8 cellular contexts compared by ENCODE assay signal in genomic region chr3:100737334-100737733, GRCh38. TPM values are rescaled to one million over a fixed set of nuclear protein-coding genes. Genes with fewer than 3 reads are reported as not detected.
DNase-seq lines count a peak whose midpoint lies in the region; ATAC-seq and TF ChIP-seq lines count a peak whose summit lies in the region.

No MANE protein-coding gene starts in this region.

- no peaks in the 10 kb centered on the region for H3K9me1 ChIP-seq in IMR-90 (ENCODE audit: insufficient read depth, low read length)

- H3K4me3 ChIP-seq in IMR-90 (ENCODE audit: insufficient read depth, low read depth, low read length) = no peak overlapping the region
- H3K4me3 ChIP-seq in cardiac fibroblast (replicated peaks in 1 of 2; ENCODE audit: low read depth in 2 of 2, low read length in 2 of 2) = no peak overlapping the region

- no peak overlapping the region for H3K18ac ChIP-seq in IMR-90 (ENCODE audit: low read depth, low read length)

- no peaks in the 10 kb centered on the region for H3K4me1 Mint-ChIP-seq in neural crest cell

- no peak overlapping the region for H2AK5ac ChIP-seq in IMR-90 (ENCODE audit: low read depth, low read length)

- H3K27me3 ChIP-seq in IMR-90 (ENCODE audit: control insufficient read depth, insufficient read depth, low read length) = no peaks in the 10 kb centered on the region

- BruUV-seq in IMR-90 (replicated peaks; lab: Mats Ljungman, UMichigan) = no TSS peak

- H2AK9ac ChIP-seq in IMR-90 (replicated peaks; ENCODE audit: low read depth, low read length, poor library complexity) = no peak overlapping the region

- H3K27ac Mint-ChIP-seq in neural crest cell (ENCODE audit: unreplicated experiment) = no peak overlapping the region

- no CpG with 5 or more reads among the region's 2 CpGs for WGBS in IMR-90 (ENCODE audit: extremely low coverage in 2 of 2, insufficient read length in 1 of 2), 2 experiments

- no peak overlapping the region for H4K5ac ChIP-seq in IMR-90 (ENCODE audit: low read depth, low read length)

- TF ChIP-seq RAD21 in IMR-90 (IDR thresholded peaks at IDR 0.05; ENCODE audit: low read length) = peak; percentile 44

- peaks cover 30% of the 10 kb centered on the region for H4K20me1 ChIP-seq in IMR-90 (ENCODE audit: insufficient read depth, low read length)

- no peaks in the 10 kb centered on the region for H3K9me3 ChIP-seq in IMR-90 (ENCODE audit: control insufficient read depth, insufficient read depth, low read length)

- ATAC-seq in IMR-90 (ENCODE audit: low read depth) (no peak; the same call in 1 of the 2 replicates), HG03520 (IDR thresholded peaks at IDR 0.05; ENCODE audit: unreplicated experiment) (no peak), HG02588 (IDR thresholded peaks at IDR 0.05; ENCODE audit: unreplicated experiment) (no peak), GM19351 (IDR thresholded peaks at IDR 0.05; ENCODE audit: unreplicated experiment) (no peak), HG02642 (IDR thresholded peaks at IDR 0.05; ENCODE audit: poor library complexity, unreplicated experiment) (no peak)

- in situ Hi-C loops in IMR-90 (cut with MboI; ENCODE audit: low sequenced_read_pairs) = loop anchor here (10.0 to 25.0 kb wide), 2 partner anchors 467 to 900 kb away; no protein-coding TSS in a partner anchor

- no peak overlapping the region for H3K14ac ChIP-seq in IMR-90 (replicated peaks; ENCODE audit: low read depth, low read length)

- H4K8ac ChIP-seq in IMR-90 (ENCODE audit: low read depth in 2 of 2, low read length in 2 of 2) = no peak overlapping the region

- POLR2A ChIA-PET in IMR-90 (lab: Charles Lee; ENCODE audit: unreplicated experiment) = no interaction called here

- 0 out of 2 replicates have a peak, but pooled peaks cover 1% of the 10 kb centered on the region for H3K4me1 ChIP-seq in IMR-90 (ENCODE audit: control insufficient read depth, insufficient read depth, low read length)

- no peak overlapping the region for H4K91ac ChIP-seq in IMR-90 (ENCODE audit: insufficient read depth, low read depth, low read length)

- peak; percentile 39 for TF ChIP-seq CTCF in IMR-90 (conservative IDR thresholded peaks at IDR 0.05; ENCODE audit: low read depth, low read length)
- peak; percentile 25 for TF ChIP-seq CTCF in cardiac fibroblast (IDR thresholded peaks at IDR 0.05; ENCODE audit: low read depth, low read length)
- peak; percentile 58 for TF ChIP-seq CTCF in neural crest cell (conservative IDR thresholded peaks at IDR 0.05)

- TF ChIP-seq POLR2A in IMR-90 (IDR thresholded peaks at IDR 0.05; ENCODE audit: low read depth, low read length) = no peak

- no peak overlapping the region for H3K23ac ChIP-seq in IMR-90 (ENCODE audit: low read depth, low read length)

- DNase-seq in ELF-1 (ENCODE audit: low read depth, low spot score) (peak; percentile 43), IMR-90 (peak; percentile 15), cardiac fibroblast (ENCODE audit: low read depth in 2 of 2) (peak; percentile 37 to 49), neural crest cell (ENCODE audit: low read depth, low spot score) (no peak)

- H3K4me2 ChIP-seq in IMR-90 (ENCODE audit: low read depth, low read length) = no peak overlapping the region

- no peak overlapping the region for H2AFZ ChIP-seq in IMR-90 (replicated peaks; ENCODE audit: low read length, poor library complexity)

- no peak overlapping the region for H3K4me3 Mint-ChIP-seq in neural crest cell

- no peaks in the 10 kb centered on the region for H3K27me3 Mint-ChIP-seq in neural crest cell (ENCODE audit: low read depth)

- no peak overlapping the region for H2BK15ac ChIP-seq in IMR-90 (ENCODE audit: low read depth, low read length)

- no peak overlapping the region for H3K9ac ChIP-seq in IMR-90 (ENCODE audit: low read depth, low read length)

- intact Hi-C loops in IMR-90 (cut with micrococcal nuclease) = loop anchor here (1.0 to 10.0 kb wide), 3 partner anchors 155 to 459 kb away; no protein-coding TSS in a partner anchor

- H3K27ac ChIP-seq in IMR-90 (ENCODE audit: insufficient read depth, low read length) = no peak overlapping the region

- peaks cover 31% of the 10 kb centered on the region for H3K36me3 ChIP-seq in IMR-90 (ENCODE audit: control insufficient read depth, insufficient read depth, low read length)

- peaks cover 2% of the 10 kb centered on the region for H3K36me3 Mint-ChIP-seq in neural crest cell (ENCODE audit: low read depth)

- H2BK20ac ChIP-seq in IMR-90 (ENCODE audit: low read depth, low read length) = no peak overlapping the region

- dilution Hi-C loops in IMR-90 (cut with HindIII; ENCODE audit: low sequenced_read_pairs, unreplicated experiment) = no loop called here

- H2BK5ac ChIP-seq in IMR-90 (ENCODE audit: low read depth, low read length, poor library complexity, severe bottlenecking) = no peak overlapping the region

- H3K9me3 Mint-ChIP-seq in neural crest cell = no peaks in the 10 kb centered on the region

- no peak overlapping the region for H3K4ac ChIP-seq in IMR-90 (ENCODE audit: low read depth, low read length)

- peaks cover 16 to 49% of the 10 kb centered on the region in 2 experiments for H3K79me1 ChIP-seq in IMR-90 (ENCODE audit: low read depth in 1 of 2, low read length in 2 of 2)

- no peak overlapping the region for H2BK120ac ChIP-seq in IMR-90 (ENCODE audit: low read depth, low read length)

- H3K56ac ChIP-seq in IMR-90 (ENCODE audit: extremely low read depth, insufficient read depth, low read length) = no peak overlapping the region

- CTCF ChIA-PET in IMR-90 (lab: Yijun Ruan, JAX) = no interaction called here

TF ChIP-seq in IMR-90, 13 proteins besides CTCF, POLR2A, EP300 and RAD21:
- TF ChIP-seq BHLHE40 (IDR thresholded peaks at IDR 0.05; ENCODE audit: low read depth, low read length) (no peak), SMC3 (IDR thresholded peaks at IDR 0.05; ENCODE audit: low read depth, low read length) (peak; percentile 53), USF2 (IDR thresholded peaks at IDR 0.05; ENCODE audit: low read depth, low read length) (no peak), ELK1 (IDR thresholded peaks at IDR 0.05; ENCODE audit: borderline replicate concordance, low read depth, low read length) (no peak)
TF ChIP-seq in IMR-90: peak in this region for 1.

RNA-seq across cellular contexts. Expression of gene TFG, which starts 28.0 kb away (rescaled TPM):
- total RNA-seq in IMR-90 (2012; rRNA removed) (47.7 and 69.7 TPM in 2 replicates), neural crest cell (91.2 and 91.3 TPM in 2 replicates)
- polyA plus RNA-seq in IMR-90 (2012; rRNA removed) = 129 and 165 TPM in 2 replicates
- polyA plus RNA-seq in IMR-90 (2012; cell fraction: cytosol; rRNA removed) = 57.2 and 127 TPM in 2 replicates
- polyA plus RNA-seq in IMR-90 (2012; cell fraction: nucleus; rRNA removed; ENCODE audit: low replicate concordance) = 101 and 131 TPM in 2 replicates
